Comparison of ENCODE assay signal across 17 cellular contexts in genomic region chr15:88428805-88429605, GRCh38.
"Had no signal": no experiment of that assay in that cellular context is flagged by ENCODE, and none has a peak within 500 bp of the region (broad histone marks: within the 10 kb centered on the region; RNA-seq: fewer than 3 reads in every experiment).

No MANE protein-coding gene starts in this region.

- DNase-seq: cerebellar nuclear complex; foreskin melanocyte; head of caudate nucleus; kidney; left cardiac atrium; left ventricle myocardium superior; mesenchymal stem cell; midbrain; naive B cell; occipital lobe; stimulated activated naive CD4-positive, alpha-beta T cell treated with Interleukin-2 at 50 U/mL for 16 hours had no signal

- H3K4me3 ChIP-seq: hepatocyte, lung, skin epidermis had no signal

- H3K36me3 Mint-ChIP-seq: naive B cell had no signal

- H3K27ac Mint-ChIP-seq: dendritic cell treated with granulocyte-macrophage colony-stimulating factor and Interleukin-4, amounts not matched to agents 40 ng/mL and 50 ng/mL, for 4 days; naive B cell; nephron had no signal

- ATAC-seq: left cardiac atrium, left ventricle myocardium superior, sciatic nerve had no signal

- H3K4me3 Mint-ChIP-seq: dendritic cell treated with granulocyte-macrophage colony-stimulating factor and Interleukin-4, amounts not matched to agents 40 ng/mL and 50 ng/mL, for 4 days; naive B cell; nephron had no signal

- H3K4me1 Mint-ChIP-seq: naive B cell, nephron had no signal

- H3K9me3 Mint-ChIP-seq: dendritic cell treated with granulocyte-macrophage colony-stimulating factor and Interleukin-4, amounts not matched to agents 40 ng/mL and 50 ng/mL, for 4 days; naive B cell; nephron had no signal

- H3K27ac ChIP-seq: hepatocyte, skin epidermis had no signal
